ENCODE assay signal across 8 cellular contexts in the genomic region with DNA sequence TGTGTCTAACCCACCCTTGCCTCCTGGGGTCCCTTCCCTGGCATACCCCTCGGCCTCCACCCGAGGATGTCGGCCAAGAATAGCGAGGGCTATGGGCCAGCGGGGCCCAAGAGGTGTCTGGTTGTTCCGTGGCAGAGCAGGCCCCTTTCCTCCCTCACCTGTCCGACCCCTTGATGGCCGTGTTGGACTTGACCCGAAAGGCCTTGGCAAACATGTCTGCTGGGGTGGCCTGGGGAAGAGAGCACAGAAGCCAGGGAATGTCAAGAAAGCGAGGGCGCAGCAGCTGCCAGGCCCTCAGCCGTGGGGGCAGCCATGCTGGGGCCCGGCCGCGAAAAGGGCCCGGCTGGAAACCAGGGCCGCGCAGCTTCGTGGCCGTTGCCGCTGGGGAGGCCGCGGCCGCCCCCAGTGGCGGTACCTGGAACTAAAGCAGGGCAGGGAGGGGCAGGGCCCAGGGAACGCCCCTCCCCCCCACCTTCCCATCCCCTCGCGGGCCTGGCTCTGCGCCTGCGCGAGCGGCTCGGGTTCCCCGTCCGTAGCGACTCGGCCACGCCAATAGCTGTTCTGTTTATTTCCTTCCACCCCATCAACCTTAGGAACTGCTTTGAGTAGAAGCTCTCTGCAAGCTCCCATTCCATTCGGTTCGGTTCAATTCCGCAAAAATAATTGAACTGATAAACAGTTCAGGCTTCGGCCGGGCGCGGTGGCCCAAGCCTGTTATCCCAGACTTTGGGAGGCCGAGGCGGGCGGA. TPM values are rescaled to one million over a fixed set of nuclear protein-coding genes. Genes with fewer than 3 reads are reported as not detected.
DNase-seq lines count a peak whose midpoint lies in the region; ATAC-seq lines count a peak whose summit lies in the region.

EIF2D (minus strand) TSS at position 337 of the 748 bp plus-strand sequence; CDS start at position 214, 123 bp downstream.

- POLR2A ChIA-PET in activated CD8-positive, alpha-beta memory T cell treated with anti-CD3 and anti-CD28 coated beads for 36 hours (lab: Charles Lee) = interaction anchor here (0.6 to 1.7 kb wide), 6 partner anchors 20 to 466 kb away, joined by 3 to 14 read pairs (median 4); partner anchors contain the start of gene DYRK3

- H3K27me3 Mint-ChIP-seq in memory B cell = no peaks in the 10 kb centered on the region

- DNase-seq in COLO829 (ENCODE audit: low spot score) (peak; percentile 100), HUDEP-2 (lab: John Stamatoyannopoulos, UW; ENCODE audit: unreplicated experiment in 76 of 76) (peak in 75 of 76 experiments; percentile 25 to 96 (median 89)), NOMO-1 treated with DMSO at 0.1 percent for 48 hours (lab: John Stamatoyannopoulos, UW; ENCODE audit: unreplicated experiment) (peak; percentile 92), memory B cell (ENCODE audit: low spot score in 2 of 2) (peak; percentile 96 to 98)
- peak; percentile 91 for DNase-seq in effector CD8-positive, alpha-beta T cell (lab: John Stamatoyannopoulos, UW)
- peak; percentile 89 for DNase-seq in stimulated activated CD8-positive, alpha-beta memory T cell treated with anti-CD3 and anti-CD28 coated beads, Interleukin-12 subunit alpha, Interleukin-12 subunit beta, amount 100 ng/mL, for 1 hour (ENCODE audit: low read depth)

- peaks cover 11% of the 10 kb centered on the region for H3K36me3 Mint-ChIP-seq in memory B cell

- CTCF ChIA-PET in activated CD8-positive, alpha-beta memory T cell treated with anti-CD3 and anti-CD28 coated beads for 36 hours (lab: Charles Lee) = interaction anchor here (0.6 to 8.2 kb wide), 29 partner anchors 8 to 447 kb away, joined by 3 to 46 read pairs (median 4); partner anchors contain the start of genes DYRK3 and MAPKAPK2

- peak within 1 kb of the TSS; percentile 91 for H3K4me3 Mint-ChIP-seq in memory B cell

- peak within 1 kb of the TSS; percentile 94 for H3K27ac Mint-ChIP-seq in memory B cell

- no peaks in the 10 kb centered on the region for H3K9me3 Mint-ChIP-seq in memory B cell

- peaks cover 11% of the 10 kb centered on the region for H3K4me1 Mint-ChIP-seq in memory B cell

- ATAC-seq in GM21360 (IDR thresholded peaks at IDR 0.05; ENCODE audit: unreplicated experiment) = peak; percentile 77
- peak; percentile 94 for ATAC-seq in memory B cell (ENCODE audit: low read depth)

RNA-seq across cellular contexts. Expression of gene EIF2D, which starts in this region (rescaled TPM):
- 100 to 1,000 TPM in 1 of 2 experiments, 10 to 100 TPM in 1; 97.9 to 100 TPM for total RNA-seq in activated CD8-positive, alpha-beta memory T cell treated with anti-CD3 and anti-CD28 coated beads for 36 hours

Comparison
In these comparisons a context has a peak if more than half of its experiments do, and no peak if none do; other contexts are left out.
1. Peak in every context shown above with its lines: DNase-seq and ATAC-seq.